Comparison of ENCODE assay signal across 8 cellular contexts in the genomic region with DNA sequence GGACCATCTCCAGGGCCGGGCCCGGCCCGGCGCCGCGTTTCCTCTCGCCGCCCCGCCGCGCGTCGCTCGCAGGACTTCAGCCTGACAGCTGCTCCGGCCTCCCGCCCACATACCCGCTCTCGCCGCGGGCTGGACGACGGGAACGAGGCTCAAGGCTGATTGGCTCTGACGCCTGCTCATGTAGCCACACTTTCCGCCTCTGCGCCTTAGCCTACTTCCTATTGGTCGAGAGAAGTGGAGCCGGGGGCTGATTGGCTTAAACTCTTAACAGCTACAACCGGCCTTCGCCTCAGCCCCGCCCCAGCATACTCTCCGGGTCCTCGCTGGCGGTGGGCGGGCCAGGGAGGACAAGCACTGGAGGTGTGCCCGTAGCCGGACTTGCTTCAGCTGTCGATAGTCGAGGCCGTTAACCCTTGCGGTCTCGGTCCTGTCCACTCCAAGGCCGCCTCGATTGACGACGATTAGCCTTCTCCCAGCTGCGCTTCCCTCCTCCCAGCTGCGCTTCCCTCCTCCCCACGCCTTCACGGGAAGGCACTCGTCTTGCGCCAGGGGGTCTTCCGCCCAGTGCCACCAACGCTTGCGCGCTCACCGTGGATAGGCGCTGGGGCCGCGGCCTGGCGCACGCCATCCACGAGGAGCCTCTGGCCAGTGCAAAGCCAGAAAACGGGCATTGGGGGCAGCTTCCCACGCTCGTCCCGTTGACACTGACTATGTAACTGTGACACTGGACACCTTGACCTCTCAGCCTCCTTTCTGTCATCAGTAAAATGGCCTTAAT. TPM values are rescaled to one million over a fixed set of nuclear protein-coding genes. Genes with fewer than 3 reads are reported as not detected.
A peak's percentile ranks its signal among the peaks of the same experiment; 100 is the strongest.
DNase-seq lines count a peak whose midpoint lies in the region; FAIRE-seq and TF ChIP-seq lines count a peak whose summit lies in the region.

Gene PRADC1 (minus strand): TSS at position 86 of the 778 bp plus-strand sequence. CDS start 79 bp downstream, at position 7.

- peak within 1 kb of the TSS; percentile 85 to 98 for H3K4me3 ChIP-seq in neuronal stem cell (ENCODE audit: low read length in 2 of 2)

- H3K79me1 ChIP-seq in neuronal stem cell (ENCODE audit: low read depth, low read length) = peaks cover 2% of the 10 kb centered on the region

- H4K8ac ChIP-seq in neuronal stem cell (ENCODE audit: low read depth, low read length) = no peak within 1 kb of the TSS

- peak within 1 kb of the TSS; percentile 76 for H3K4me2 ChIP-seq in neuronal stem cell (ENCODE audit: insufficient read depth, low read length, poor library complexity, severe bottlenecking)

- FAIRE-seq in frontal cortex (lab: Jason Lieb, UNC) = peak; percentile 79

- no CpG with 5 or more reads among the region's 67 CpGs for WGBS in neuronal stem cell (ENCODE audit: extremely low coverage in 2 of 2, insufficient read length in 2 of 2, insufficient replicate concordance in 1 of 2), 2 donors

- peaks cover 31% of the 10 kb centered on the region for H3K4me1 Mint-ChIP-seq in activated naive CD4-positive, alpha-beta T cell treated with anti-CD3 and anti-CD28 coated beads for 36 hours (ENCODE audit: low read depth)

- no peaks in the 10 kb centered on the region for H3K27me3 ChIP-seq in neuronal stem cell (ENCODE audit: control insufficient read depth in 3 of 3, insufficient read depth in 3 of 3, low read depth in 1 of 3, low read length in 3 of 3)

- no peaks in the 10 kb centered on the region for H3K9me3 Mint-ChIP-seq in activated naive CD4-positive, alpha-beta T cell treated with anti-CD3 and anti-CD28 coated beads for 36 hours

- CTCF ChIA-PET in HEK293T (lab: Yijun Ruan, JAX) = interaction anchor here (0.5 to 1.6 kb wide), 4 partner anchors 12 to 329 kb away, joined by 3 to 6 read pairs (median 5); partner anchors contain the start of gene SMYD5
- CTCF ChIA-PET in activated naive CD4-positive, alpha-beta T cell treated with anti-CD3 and anti-CD28 coated beads for 36 hours (lab: Charles Lee) = interaction anchor here (1.1 to 3.0 kb wide), 5 partner anchors 20 to 60 kb away, joined by 5 to 18 read pairs (median 8); partner anchors contain the start of genes EGR4 and SMYD5

- no peak within 1 kb of the TSS for H2AK5ac ChIP-seq in neuronal stem cell (ENCODE audit: low read depth, low read length)

- peak within 1 kb of the TSS; percentile 88 for H3K4me3 Mint-ChIP-seq in activated naive CD4-positive, alpha-beta T cell treated with anti-CD3 and anti-CD28 coated beads for 36 hours

- peak within 1 kb of the TSS; percentile 90 for H2AFZ ChIP-seq in neuronal stem cell (ENCODE audit: low read length)

- no peak within 1 kb of the TSS for H3K4ac ChIP-seq in neuronal stem cell (ENCODE audit: low read length)

- peak within 1 kb of the TSS; percentile 77 for H3K27ac Mint-ChIP-seq in activated naive CD4-positive, alpha-beta T cell treated with anti-CD3 and anti-CD28 coated beads for 36 hours

- no peaks in the 10 kb centered on the region for H3K9me3 ChIP-seq in neuronal stem cell (replicated peaks in 1 of 2; ENCODE audit: control insufficient read depth in 2 of 2, insufficient read depth in 1 of 2, low read depth in 1 of 2, low read length in 2 of 2)

- no peaks in the 10 kb centered on the region for H3K27me3 Mint-ChIP-seq in activated naive CD4-positive, alpha-beta T cell treated with anti-CD3 and anti-CD28 coated beads for 36 hours (ENCODE audit: low read depth)

- peaks cover 11% of the 10 kb centered on the region in 2 donors for H3K4me1 ChIP-seq in neuronal stem cell (ENCODE audit: control insufficient read depth in 2 of 2, insufficient read depth in 1 of 2, low read depth in 1 of 2, low read length in 2 of 2)

- no peak for TF ChIP-seq CTCF in subcutaneous adipose tissue (IDR thresholded peaks at IDR 0.05; ENCODE audit: low read depth)

- H3K18ac ChIP-seq in neuronal stem cell (ENCODE audit: low read length) = peak within 1 kb of the TSS; percentile 89

- H3K36me3 Mint-ChIP-seq in activated naive CD4-positive, alpha-beta T cell treated with anti-CD3 and anti-CD28 coated beads for 36 hours (ENCODE audit: low read depth) = peaks cover 19% of the 10 kb centered on the region

- peak within 1 kb of the TSS; percentile 94 for H3K9ac ChIP-seq in neuronal stem cell (ENCODE audit: low read depth, low read length, poor library complexity)

- peaks cover 4 to 35% of the 10 kb centered on the region in 2 donors for H3K36me3 ChIP-seq in neuronal stem cell (replicated peaks in 1 of 2; ENCODE audit: control insufficient read depth in 2 of 2, insufficient read depth in 2 of 2, low read length in 2 of 2)

- DNase-seq in GF-D8 (lab: John Stamatoyannopoulos, UW) (peak; percentile 98), HEK293T (ENCODE audit: extremely low spot score) (peak; percentile 95), MV-4-11 (lab: John Stamatoyannopoulos, UW) (peak; percentile 99), SK-MEL-5 (ENCODE audit: low read depth, low spot score) (peak; percentile 100), frontal cortex (ENCODE audit: low spot score in 2 of 2) (peak; percentile 97), neuronal stem cell (ENCODE audit: low spot score) (peak; percentile 100)
- peak; percentile 97 for DNase-seq in activated naive CD4-positive, alpha-beta T cell treated with anti-CD3 and anti-CD28 coated beads for 36 hours

- no peak within 1 kb of the TSS for H2BK15ac ChIP-seq in neuronal stem cell (ENCODE audit: low read length)

- H3K23ac ChIP-seq in neuronal stem cell (ENCODE audit: low read depth, low read length, poor library complexity) = peak within 1 kb of the TSS; percentile 92

- peak within 1 kb of the TSS; percentile 63 for H3K27ac ChIP-seq in neuronal stem cell (replicated peaks; ENCODE audit: low read length)

- intact Hi-C loops in activated naive CD4-positive, alpha-beta T cell treated with anti-CD3 and anti-CD28 coated beads for 36 hours (cut with micrococcal nuclease) = loop anchor here (1.0 to 10.0 kb wide), 9 partner anchors 51 to 1901 kb away; partner anchors contain the start of genes ALMS1, FBXO41, INO80B and POLE4

- H2BK120ac ChIP-seq in neuronal stem cell (ENCODE audit: low read depth, low read length) = no peak within 1 kb of the TSS

- in situ Hi-C loops in SK-MEL-5 (cut with HindIII; ENCODE audit: low pct_unique_long_range_greater_than_20kb, low sequenced_read_pairs) = no loop called here

- no peak within 1 kb of the TSS for H4K91ac ChIP-seq in neuronal stem cell (ENCODE audit: low read depth, low read length, poor library complexity)

- peak within 1 kb of the TSS; percentile 60 for H3K14ac ChIP-seq in neuronal stem cell (ENCODE audit: low read length)

- H2BK12ac ChIP-seq in neuronal stem cell (ENCODE audit: low read length) = peak within 1 kb of the TSS; percentile 23

- peak within 1 kb of the TSS; percentile 94 for H2BK5ac ChIP-seq in neuronal stem cell (ENCODE audit: low read length)

- POLR2A ChIA-PET in HEK293T (lab: Yijun Ruan, JAX) = interaction anchor here (0.6 to 3.9 kb wide), 18 partner anchors 8 to 503 kb away, joined by 3 to 53 read pairs (median 4); partner anchors contain the start of genes ALMS1, SMYD5 and TPRKB

TF ChIP-seq in HEK293T, 16 proteins besides CTCF, POLR2A, EP300 and RAD21:
- TF ChIP-seq L3MBTL2 (conservative IDR thresholded peaks at IDR 0.05) (peak; percentile 85), PKNOX1 (IDR thresholded peaks at IDR 0.05) (peak; percentile 99), ELF4 (IDR thresholded peaks at IDR 0.05) (no peak), FOXK2 (IDR thresholded peaks at IDR 0.05) (no peak), FOXA1 (IDR thresholded peaks at IDR 0.05) (no peak)

RNA-seq across cellular contexts. Expression of gene PRADC1, which starts in this region (rescaled TPM):
- 30.7 and 38.0 TPM in 2 replicates for total RNA-seq in SK-MEL-5 (2014; rRNA removed; shearing (Covaris generic))
- polyA plus RNA-seq in SK-MEL-5 (2015; cell fraction: cytosol; rRNA removed) = 32.9 and 35.9 TPM in 2 replicates
- 8.7 and 10.3 TPM in 2 replicates for polyA plus RNA-seq in SK-MEL-5 (2015; cell fraction: nucleus; rRNA removed)
- 10 to 100 TPM; 10.1 to 10.2 TPM for total RNA-seq in activated naive CD4-positive, alpha-beta T cell treated with anti-CD3 and anti-CD28 coated beads for 36 hours
- total RNA-seq in frontal cortex (7.3 TPM), subcutaneous adipose tissue (10 to 100 TPM; 18.6 to 54.8 (median 27.1) TPM)
- 9.8 TPM for polyA plus RNA-seq in neuronal stem cell (2013, experiment 1 of 2)
- 9.4 TPM for polyA plus RNA-seq in neuronal stem cell (2013, experiment 2 of 2)

Comparison
In these comparisons a context has a peak if more than half of its experiments do, and no peak if none do; other contexts are left out.
1. Peak in every context shown above with its lines: DNase-seq, H3K4me3 ChIP-seq and H3K27ac ChIP-seq.